ENCODE assay signal across 36 cellular contexts in the genomic region with DNA sequence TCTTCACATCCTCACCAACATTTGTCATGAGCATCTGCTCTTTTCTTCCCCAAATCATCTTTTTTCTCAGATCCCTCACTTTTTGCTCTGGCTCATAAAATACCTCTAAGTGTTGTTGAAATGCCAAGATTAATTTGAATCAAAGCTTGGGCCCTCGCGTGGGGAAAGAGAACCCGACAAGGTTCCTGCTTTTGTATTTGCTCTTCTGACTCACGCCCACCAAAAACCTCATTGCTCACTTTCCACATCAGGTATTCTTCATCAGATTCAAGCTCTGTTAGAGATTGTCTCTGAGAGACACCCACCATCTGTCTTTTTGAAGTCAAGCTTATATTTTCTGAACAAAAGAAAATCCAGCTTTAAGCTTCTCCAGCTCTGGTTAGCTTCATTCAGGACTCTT.
"Had no signal": no experiment of that assay in that cellular context is flagged by ENCODE, and none has a peak within 500 bp of the region (broad histone marks: within the 10 kb centered on the region; RNA-seq: fewer than 3 reads in every experiment).

No MANE protein-coding gene starts in this region.

- H3K27ac Mint-ChIP-seq: activated B cell treated with CpG ODN at 0.5 μM for 24 hours; activated CD4-positive, alpha-beta memory T cell treated with anti-CD3 and anti-CD28 coated beads for 36 hours; activated CD4-positive, alpha-beta T cell treated with anti-CD3 and anti-CD28 coated beads, Interleukin-2, amount 10 ng/mL, durations not matched to agents 24 days and 14 days; activated CD8-positive, alpha-beta T cell treated with anti-CD3 and anti-CD28 coated beads for 36 hours; activated naive CD4-positive, alpha-beta T cell treated with anti-CD3 and anti-CD28 coated beads for 36 hours; activated naive CD4-positive, alpha-beta T cell treated with anti-CD3 and anti-CD28 coated beads, Interleukin-2, amount 50 U/mL, for 72 hours; activated naive CD8-positive, alpha-beta T cell treated with anti-CD3 and anti-CD28 coated beads for 36 hours; activated T-cell treated with anti-CD3 and anti-CD28 coated beads, Interleukin-2, amount 50 U/mL, for 72 hours; activated T-helper 1 cell treated with anti-CD3 and anti-CD28 coated beads, Interleukin-12 subunit alpha, Interleukin-12 subunit beta, Interleukin-2, Interleukin-4 antibody, amounts not matched to agents 30 ng/mL and 10 ng/mL and 1 ng/mL, durations not matched to agents 14 hours and 24 hours and 36 hours; activated T-helper 17 cell treated with anti-CD3 and anti-CD28 coated beads, Interleukin-2, amount 50 U/mL, for 72 hours; T-helper 1 cell treated with Interleukin-12 subunit alpha and Interleukin-12 subunit beta and Interleukin-4 antibody, amounts not matched to agents 30 μg/mL and 1 μg/mL, for 36 hours; T-helper 2 cell treated with Interferon-gamma antibody and Interleukin-4, amounts not matched to agents 5 μg/mL and 100 μg/mL, for 36 hours had no signal

- H3K4me1 ChIP-seq: breast epithelium had no signal

- H3K36me3 ChIP-seq: adrenal gland, brain microvascular endothelial cell, breast epithelium had no signal

- H3K4me3 Mint-ChIP-seq: activated B cell treated with CpG ODN at 0.5 μM for 24 hours; activated CD4-positive, alpha-beta memory T cell treated with anti-CD3 and anti-CD28 coated beads for 36 hours; activated CD4-positive, alpha-beta T cell treated with anti-CD3 and anti-CD28 coated beads, Interleukin-2, amount 10 ng/mL, durations not matched to agents 24 days and 14 days; activated CD8-positive, alpha-beta T cell treated with anti-CD3 and anti-CD28 coated beads for 36 hours; activated naive CD4-positive, alpha-beta T cell treated with anti-CD3 and anti-CD28 coated beads for 36 hours; activated naive CD8-positive, alpha-beta T cell treated with anti-CD3 and anti-CD28 coated beads for 36 hours; activated T-cell treated with anti-CD3 and anti-CD28 coated beads, Interleukin-2, amount 50 U/mL, for 4 hours; activated T-cell treated with anti-CD3 and anti-CD28 coated beads, Interleukin-2, amount 50 U/mL, for 72 hours; activated T-helper 1 cell treated with anti-CD3 and anti-CD28 coated beads, Interleukin-12 subunit alpha, Interleukin-12 subunit beta, Interleukin-2, Interleukin-4 antibody, amounts not matched to agents 30 ng/mL and 10 ng/mL and 1 ng/mL, durations not matched to agents 14 hours and 24 hours and 36 hours; activated T-helper 17 cell treated with anti-CD3 and anti-CD28 coated beads, Interleukin-2, amount 50 U/mL, for 72 hours; T-helper 1 cell treated with Interleukin-12 subunit alpha and Interleukin-12 subunit beta and Interleukin-4 antibody, amounts not matched to agents 30 μg/mL and 1 μg/mL, for 36 hours; T-helper 2 cell treated with Interferon-gamma antibody and Interleukin-4, amounts not matched to agents 5 μg/mL and 100 μg/mL, for 36 hours had no signal

- FAIRE-seq: astrocyte, TTC549 had no signal

- H3K9me3 ChIP-seq: adrenal gland, body of pancreas, breast epithelium had no signal

- H3K9me3 Mint-ChIP-seq: activated B cell treated with CpG ODN at 0.5 μM for 24 hours; activated CD4-positive, alpha-beta memory T cell treated with anti-CD3 and anti-CD28 coated beads for 36 hours; activated CD4-positive, alpha-beta T cell treated with anti-CD3 and anti-CD28 coated beads, Interleukin-2, amount 10 ng/mL, durations not matched to agents 24 days and 14 days; activated CD8-positive, alpha-beta T cell treated with anti-CD3 and anti-CD28 coated beads for 36 hours; activated naive CD4-positive, alpha-beta T cell treated with anti-CD3 and anti-CD28 coated beads for 36 hours; activated naive CD4-positive, alpha-beta T cell treated with anti-CD3 and anti-CD28 coated beads, Interleukin-2, amount 50 U/mL, for 72 hours; activated naive CD8-positive, alpha-beta T cell treated with anti-CD3 and anti-CD28 coated beads for 36 hours; activated T-cell treated with anti-CD3 and anti-CD28 coated beads, Interleukin-2, amount 50 U/mL, for 4 hours; activated T-cell treated with anti-CD3 and anti-CD28 coated beads, Interleukin-2, amount 50 U/mL, for 72 hours; activated T-helper 1 cell treated with anti-CD3 and anti-CD28 coated beads, Interleukin-12 subunit alpha, Interleukin-12 subunit beta, Interleukin-2, Interleukin-4 antibody, amounts not matched to agents 30 ng/mL and 10 ng/mL and 1 ng/mL, durations not matched to agents 14 hours and 24 hours and 36 hours; activated T-helper 17 cell treated with anti-CD3 and anti-CD28 coated beads, Interleukin-2, amount 50 U/mL, for 72 hours; T-helper 1 cell treated with Interleukin-12 subunit alpha and Interleukin-12 subunit beta and Interleukin-4 antibody, amounts not matched to agents 30 μg/mL and 1 μg/mL, for 36 hours; T-helper 2 cell treated with Interferon-gamma antibody and Interleukin-4, amounts not matched to agents 5 μg/mL and 100 μg/mL, for 36 hours had no signal

- H3K36me3 Mint-ChIP-seq: activated CD4-positive, alpha-beta memory T cell treated with anti-CD3 and anti-CD28 coated beads for 36 hours; activated naive CD4-positive, alpha-beta T cell treated with anti-CD3 and anti-CD28 coated beads, Interleukin-2, amount 50 U/mL, for 72 hours had no signal

- H3K4me3 ChIP-seq: adrenal gland, body of pancreas, breast epithelium had no signal

- ATAC-seq: activated CD8-positive, alpha-beta T cell treated with anti-CD3 and anti-CD28 coated beads for 36 hours; activated naive CD4-positive, alpha-beta T cell treated with anti-CD3 and anti-CD28 coated beads, Interleukin-2, amount 50 U/mL, for 72 hours; activated T-cell treated with anti-CD3 and anti-CD28 coated beads, Interleukin-2, amount 50 U/mL, for 4 hours; activated T-cell treated with anti-CD3 and anti-CD28 coated beads, Interleukin-2, amount 50 U/mL, for 72 hours; activated T-helper 17 cell treated with anti-CD3 and anti-CD28 coated beads, Interleukin-2, amount 50 U/mL, for 72 hours; body of pancreas had no signal

- H3K27ac ChIP-seq: adrenal gland, body of pancreas, brain microvascular endothelial cell, breast epithelium, VCaP had no signal

- DNase-seq: activated B cell treated with CpG ODN at 0.5 μM for 24 hours; activated CD4-positive, alpha-beta memory T cell treated with anti-CD3 and anti-CD28 coated beads for 36 hours; activated CD4-positive, alpha-beta T cell treated with anti-CD3 and anti-CD28 coated beads for 4 hours; activated CD4-positive, alpha-beta T cell treated with anti-CD3 and anti-CD28 coated beads, Interleukin-2, amount 10 ng/mL, durations not matched to agents 24 days and 14 days; activated CD4-positive, alpha-beta T cell treated with anti-CD3 and anti-CD28 coated beads, Interleukin-2, amount 50 U/mL, for 1 hour; activated CD4-positive, alpha-beta T cell treated with anti-CD3 and anti-CD28 coated beads, Interleukin-2, amount 50 U/mL, for 4 hours; activated CD4-positive, CD25-positive, alpha-beta regulatory T cell treated with anti-CD3 and anti-CD28 coated beads, Interleukin-2, amount 50 U/mL, for 72 hours; activated CD8-positive, alpha-beta memory T cell treated with anti-CD3 and anti-CD28 coated beads, Interleukin-2, amount 50 U/mL, for 4 hours; activated CD8-positive, alpha-beta T cell treated with anti-CD3 and anti-CD28 coated beads for 36 hours; activated effector memory CD4-positive, alpha-beta T cell treated with anti-CD3 and anti-CD28 coated beads, Interleukin-2, amount 50 U/mL, for 16 hours; activated gamma-delta T cell treated with Interleukin-2 at 50 U/mL for 16 hours; activated naive CD4-positive, alpha-beta T cell; activated naive CD4-positive, alpha-beta T cell treated with anti-CD3 and anti-CD28 coated beads for 36 hours; activated naive CD4-positive, alpha-beta T cell treated with anti-CD3 and anti-CD28 coated beads, Interleukin-2, amount 50 U/mL, for 16 hours; activated naive CD8-positive, alpha-beta T cell treated with anti-CD3 and anti-CD28 coated beads for 36 hours; activated T-cell treated with anti-CD3 and anti-CD28 coated beads for 4 hours; activated T-cell treated with anti-CD3 and anti-CD28 coated beads, Interleukin-2, amount 50 U/mL, for 1 hour; activated T-cell treated with anti-CD3 and anti-CD28 coated beads, Interleukin-2, amount 50 U/mL, for 4 hours; activated T-cell treated with anti-CD3 and anti-CD28 coated beads, Interleukin-2, amount 50 U/mL, for 72 hours; adrenal gland; amniotic stem cell; aorta; body of pancreas; brain microvascular endothelial cell; central memory CD4-positive, alpha-beta T cell; T-helper 2 cell; T-helper 9 cell had no signal
